In genomic region chr4:123524958-123525628, GRCh38 we compare ENCODE assay signal across 17 cellular contexts.
DNase-seq lines count a peak whose midpoint lies in the region; ATAC-seq and TF ChIP-seq lines count a peak whose summit lies in the region.
"Had no signal": no experiment of that assay in that cellular context is flagged by ENCODE, and none has a peak within 500 bp of the region (broad histone marks: within the 10 kb centered on the region; RNA-seq: fewer than 3 reads in every experiment).

No MANE protein-coding gene starts in this region.

- peaks cover 3% of the 10 kb centered on the region for H3K27me3 Mint-ChIP-seq in activated CD4-positive, alpha-beta T cell treated with anti-CD3 and anti-CD28 coated beads, Interleukin-2, amount 10 ng/mL, durations not matched to agents 24 days and 14 days
- H3K27me3 Mint-ChIP-seq: dendritic cell treated with granulocyte-macrophage colony-stimulating factor and Interleukin-4, amounts not matched to agents 40 ng/mL and 50 ng/mL, for 4 days had no signal

- H3K4me3 Mint-ChIP-seq in activated CD4-positive, alpha-beta T cell treated with anti-CD3 and anti-CD28 coated beads, Interleukin-2, amount 10 ng/mL, durations not matched to agents 24 days and 14 days: no peak overlapping the region
- H3K4me3 Mint-ChIP-seq: dendritic cell treated with granulocyte-macrophage colony-stimulating factor and Interleukin-4, amounts not matched to agents 40 ng/mL and 50 ng/mL, for 4 days; T-helper 1 cell treated with Interleukin-12 subunit alpha and Interleukin-12 subunit beta and Interleukin-4 antibody, amounts not matched to agents 30 μg/mL and 1 μg/mL, for 36 hours had no signal

- 81% methylated on average over 5 of the region's 5 CpGs for WGBS in right lobe of liver (ENCODE audit: insufficient coverage, low coverage, low lambda C conversion rate, missing lambda C conversion rate)

- peak; percentile 25 for DNase-seq in activated CD4-positive, alpha-beta T cell treated with anti-CD3 and anti-CD28 coated beads, Interleukin-2, amount 10 ng/mL, durations not matched to agents 24 days and 14 days
- no peak for DNase-seq in activated CD4-positive, alpha-beta T cell treated with anti-CD3 and anti-CD28 coated beads for 48 hours
- DNase-seq in adipocyte (ENCODE audit: low read depth): peak; percentile 35
- no peak for DNase-seq in right lobe of liver
- DNase-seq in SHP77 treated with DMSO at 0.1 percent for 48 hours (lab: John Stamatoyannopoulos, UW): no peak
- DNase-seq in uterus: no peak
- DNase-seq: activated CD4-positive, alpha-beta T cell treated with anti-CD3 and anti-CD28 coated beads, Interleukin-2, amount 50 U/mL, for 1 hour; KG1; NCI-H1105 treated with DMSO at 0.1 percent for 48 hours; retina had no signal

- TF ChIP-seq CTCF in right lobe of liver (IDR thresholded peaks at IDR 0.05): no peak
- no peak for TF ChIP-seq CTCF in uterus (IDR thresholded peaks at IDR 0.05)

- H3K9me3 ChIP-seq in adipocyte (ENCODE audit: control insufficient read depth, low read length) (no peaks in the 10 kb centered on the region), right lobe of liver (no peaks in the 10 kb centered on the region), uterus (no peaks in the 10 kb centered on the region)
- H3K9me3 ChIP-seq: BLaER1 treated with 17β-estradiol and CSF1 and Interleukin-3, amounts not matched to agents 10 nM and 100 nM; SJSA1 had no signal

- H3K4me1 ChIP-seq in adipocyte (ENCODE audit: control insufficient read depth, insufficient read depth, low read length): no peaks in the 10 kb centered on the region
- H3K4me1 ChIP-seq in right lobe of liver: peaks cover 0 to 5% (median 0%) of the 10 kb centered on the region in 4 donors
- H3K4me1 ChIP-seq in uterus: no peaks in the 10 kb centered on the region

- H3K9ac ChIP-seq in adipocyte (ENCODE audit: low read length): no peak overlapping the region
- H3K9ac ChIP-seq: BLaER1 treated with 17β-estradiol and CSF1 and Interleukin-3, amounts not matched to agents 10 nM and 100 nM had no signal

- no peak overlapping the region for H3K4me3 ChIP-seq in adipocyte (ENCODE audit: low read length)
- H3K4me3 ChIP-seq in right lobe of liver: no peak overlapping the region
- H3K4me3 ChIP-seq in uterus: no peak overlapping the region
- H3K4me3 ChIP-seq: BLaER1 treated with 17β-estradiol and CSF1 and Interleukin-3, amounts not matched to agents 10 nM and 100 nM; SJSA1 had no signal

- no peak overlapping the region for H3K27ac Mint-ChIP-seq in activated CD4-positive, alpha-beta T cell treated with anti-CD3 and anti-CD28 coated beads, Interleukin-2, amount 10 ng/mL, durations not matched to agents 24 days and 14 days
- H3K27ac Mint-ChIP-seq: activated T-helper 2 cell treated with anti-CD3 and anti-CD28 coated beads, Interferon-gamma antibody, Interleukin-2, Interleukin-4, amounts not matched to agents 10 μg/mL and 5 μg/mL and 100 μg/mL, durations not matched to agents 14 hours and 24 hours and 36 hours; dendritic cell treated with granulocyte-macrophage colony-stimulating factor and Interleukin-4, amounts not matched to agents 40 ng/mL and 50 ng/mL, for 4 days; T-helper 1 cell treated with Interleukin-12 subunit alpha and Interleukin-12 subunit beta and Interleukin-4 antibody, amounts not matched to agents 30 μg/mL and 1 μg/mL, for 36 hours had no signal

- no peaks in the 10 kb centered on the region for H3K27me3 ChIP-seq in adipocyte (replicated peaks; ENCODE audit: control insufficient read depth, insufficient read depth, low read length)
- H3K27me3 ChIP-seq in right lobe of liver: no peaks in the 10 kb centered on the region
- no peaks in the 10 kb centered on the region for H3K27me3 ChIP-seq in uterus
- H3K27me3 ChIP-seq: BLaER1 treated with 17β-estradiol and CSF1 and Interleukin-3, amounts not matched to agents 10 nM and 100 nM; SJSA1 had no signal

- TF ChIP-seq POLR2A in right lobe of liver (IDR thresholded peaks at IDR 0.05): no peak
- TF ChIP-seq POLR2A in uterus (IDR thresholded peaks at IDR 0.05): no peak

- intact Hi-C loops in activated CD4-positive, alpha-beta T cell treated with anti-CD3 and anti-CD28 coated beads, Interleukin-2, amount 10 ng/mL, durations not matched to agents 24 days and 14 days (cut with micrococcal nuclease): loop anchor here (5.0 kb wide), 1 partner anchor 108 kb away; no protein-coding TSS in a partner anchor
- intact Hi-C loops in right lobe of liver (cut with DNase I): no loop called here
- intact Hi-C loops in uterus (cut with DNase I; ENCODE audit: low total_unique reads): no loop called here

- H3K27ac ChIP-seq in right lobe of liver: no peak overlapping the region
- H3K27ac ChIP-seq in uterus: no peak overlapping the region
- H3K27ac ChIP-seq: BLaER1 treated with 17β-estradiol and CSF1 and Interleukin-3, amounts not matched to agents 10 nM and 100 nM; SJSA1 had no signal

- H3K9me3 Mint-ChIP-seq in activated CD4-positive, alpha-beta T cell treated with anti-CD3 and anti-CD28 coated beads, Interleukin-2, amount 10 ng/mL, durations not matched to agents 24 days and 14 days: no peaks in the 10 kb centered on the region
- H3K9me3 Mint-ChIP-seq: activated T-helper 2 cell treated with anti-CD3 and anti-CD28 coated beads, Interferon-gamma antibody, Interleukin-2, Interleukin-4, amounts not matched to agents 10 μg/mL and 5 μg/mL and 100 μg/mL, durations not matched to agents 14 hours and 24 hours and 36 hours; dendritic cell treated with granulocyte-macrophage colony-stimulating factor and Interleukin-4, amounts not matched to agents 40 ng/mL and 50 ng/mL, for 4 days; T-helper 1 cell treated with Interleukin-12 subunit alpha and Interleukin-12 subunit beta and Interleukin-4 antibody, amounts not matched to agents 30 μg/mL and 1 μg/mL, for 36 hours had no signal

- no peaks in the 10 kb centered on the region for H3K36me3 ChIP-seq in adipocyte (ENCODE audit: control insufficient read depth, insufficient read depth, low read length, severe bottlenecking)
- no peaks in the 10 kb centered on the region for H3K36me3 ChIP-seq in right lobe of liver
- H3K36me3 ChIP-seq in uterus: no peaks in the 10 kb centered on the region
- H3K36me3 ChIP-seq: BLaER1 treated with 17β-estradiol and CSF1 and Interleukin-3, amounts not matched to agents 10 nM and 100 nM; SJSA1 had no signal

- peaks cover 11% of the 10 kb centered on the region for H3K4me1 Mint-ChIP-seq in activated CD4-positive, alpha-beta T cell treated with anti-CD3 and anti-CD28 coated beads, Interleukin-2, amount 10 ng/mL, durations not matched to agents 24 days and 14 days

- ATAC-seq in right lobe of liver (peak in 3 of 4 donors; percentile 19 to 50 (median 37)), GM21390 (IDR thresholded peaks at IDR 0.05; ENCODE audit: unreplicated experiment) (no peak), GM18870 (IDR thresholded peaks at IDR 0.05; ENCODE audit: unreplicated experiment) (no peak)

- no peaks in the 10 kb centered on the region for H3K36me3 Mint-ChIP-seq in activated CD4-positive, alpha-beta T cell treated with anti-CD3 and anti-CD28 coated beads, Interleukin-2, amount 10 ng/mL, durations not matched to agents 24 days and 14 days (ENCODE audit: low read depth)

Comparison
In these comparisons a context has a peak if more than half of its experiments do, and no peak if none do; other contexts are left out.
1. DNase-seq: peak in activated CD4-positive, alpha-beta T cell treated with anti-CD3 and anti-CD28 coated beads, Interleukin-2, amount 10 ng/mL, durations not matched to agents 24 days and 14 days (single experiment) and adipocyte (single experiment); none in activated CD4-positive, alpha-beta T cell treated with anti-CD3 and anti-CD28 coated beads for 48 hours (single experiment), right lobe of liver (0 of 3), SHP77 treated with DMSO at 0.1 percent for 48 hours (single experiment) and uterus (0 of 2).
2. ATAC-seq: peak in right lobe of liver (3 of 4); none in GM21390 (single experiment) and GM18870 (single experiment).